Comparison of ENCODE assay signal across 1 cellular context in genomic region chr18:45106331-45106774, GRCh38.
TF ChIP-seq lines count a peak whose summit lies in the region.

No MANE protein-coding gene starts in this region.

TF ChIP-seq in HepG2, 621 proteins besides CTCF, POLR2A, EP300 and RAD21 (continued from another document):
- TF ChIP-seq ZNF318 (CRISPR knock-in tag; IDR thresholded peaks at IDR 0.05), result no peak
- no peak for TF ChIP-seq TAF1 (CRISPR knock-in tag; IDR thresholded peaks at IDR 0.05)
- TF ChIP-seq ZBTB39 (CRISPR knock-in tag; IDR thresholded peaks at IDR 0.05), result no peak
- no peak for TF ChIP-seq LCORL (IDR thresholded peaks at IDR 0.05)
- no peak for TF ChIP-seq LCORL (CRISPR knock-in tag; IDR thresholded peaks at IDR 0.05)
TF ChIP-seq in HepG2: peak in this region for 0.
